Comparison of ENCODE assay signal across 18 cellular contexts in the genomic region with DNA sequence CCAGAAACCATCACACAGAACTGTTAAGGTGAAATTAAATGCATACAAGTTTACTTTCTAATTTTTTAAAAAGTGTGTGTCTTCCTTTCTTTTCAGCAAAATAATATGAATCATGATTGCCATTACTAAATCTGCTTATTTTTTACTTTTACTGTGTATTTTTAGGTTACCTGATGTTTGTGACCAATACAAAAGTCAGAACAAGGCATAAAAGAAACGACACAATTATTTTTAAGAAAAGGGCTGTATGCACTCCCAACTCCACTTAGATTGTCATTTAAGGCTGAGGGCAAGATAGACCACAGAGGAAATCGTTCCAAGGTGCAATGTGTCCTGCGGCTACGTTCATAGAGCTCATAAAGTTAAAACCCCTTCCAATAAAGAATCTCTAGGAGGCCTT.
"Had no signal": no experiment of that assay in that cellular context is flagged by ENCODE, and none has a peak within 500 bp of the region (broad histone marks: within the 10 kb centered on the region; RNA-seq: fewer than 3 reads in every experiment).

No MANE protein-coding gene starts in this region.

- DNase-seq: colonic mucosa; cortex of kidney; dermis blood vessel endothelial cell; dorsolateral prefrontal cortex; effector CD4-positive, alpha-beta T cell; effector CD8-positive, alpha-beta T cell; effector memory CD4-positive, alpha-beta T cell; effector memory CD8-positive, alpha-beta T cell; endodermal cell; erythroblast; esophagus squamous epithelium; foreskin fibroblast; foreskin melanocyte; gastrocnemius medialis; glutamatergic neuron; head of caudate nucleus; heart left ventricle; heart right ventricle had no signal
